In genomic region chr2:104213758-104214157, GRCh38 we compare ENCODE assay signal across 19 cellular contexts.
"Had no signal": no experiment of that assay in that cellular context is flagged by ENCODE, and none has a peak within 500 bp of the region (broad histone marks: within the 10 kb centered on the region; RNA-seq: fewer than 3 reads in every experiment).

No MANE protein-coding gene starts in this region.

- H3K36me3 ChIP-seq: colonic mucosa, esophagus muscularis mucosa, heart right ventricle, lower lobe of right lung, right lobe of liver, thoracic aorta, tibial nerve, upper lobe of left lung had no signal

- H3K27ac ChIP-seq: colonic mucosa, esophagus muscularis mucosa, heart right ventricle, lower lobe of right lung, parathyroid adenoma, right lobe of liver, thoracic aorta, tibial nerve, upper lobe of left lung had no signal

- H3K4me3 ChIP-seq: colonic mucosa, esophagus muscularis mucosa, heart right ventricle, lower lobe of right lung, right lobe of liver, thoracic aorta, tibial nerve, upper lobe of left lung had no signal

- ATAC-seq: heart right ventricle; left ventricle myocardium superior; lower lobe of right lung; natural killer cell; right lobe of liver; stimulated activated naive B cell treated with anti-CD40 and anti-IgM and Interleukin-4, amounts not matched to agents 10 μg/mL and 1 μg/mL and 100 μg/mL, for 72 hours had no signal

- DNase-seq: colonic mucosa; effector CD8-positive, alpha-beta T cell; foreskin melanocyte; glutamatergic neuron; heart right ventricle; hypothalamus; left ventricle myocardium superior; lower lobe of right lung; natural killer cell; right lobe of liver; small intestine; stimulated activated CD4-positive, alpha-beta T cell treated with anti-CD3 and anti-CD28 coated beads, Interleukin-15, amount 100 ng/mL, for 24 hours; stimulated activated CD4-positive, alpha-beta T cell treated with anti-CD3 and anti-CD28 coated beads, Interleukin-2, amount 100 ng/mL, for 48 hours; stimulated activated naive B cell treated with anti-CD40 and anti-IgM and Interleukin-4, amounts not matched to agents 10 μg/mL and 1 μg/mL and 100 μg/mL, for 72 hours; upper lobe of left lung had no signal

- H3K9me3 ChIP-seq: colonic mucosa, esophagus muscularis mucosa, heart right ventricle, lower lobe of right lung, right lobe of liver, thoracic aorta, tibial nerve, upper lobe of left lung had no signal

- H3K4me1 ChIP-seq: colonic mucosa, esophagus muscularis mucosa, heart right ventricle, lower lobe of right lung, parathyroid adenoma, right lobe of liver, tibial nerve, upper lobe of left lung had no signal

- H3K9ac ChIP-seq: parathyroid adenoma had no signal

- H3K27me3 ChIP-seq: colonic mucosa, esophagus muscularis mucosa, right lobe of liver, tibial nerve, upper lobe of left lung had no signal
